16 cellular contexts compared by ENCODE assay signal in the genomic region with DNA sequence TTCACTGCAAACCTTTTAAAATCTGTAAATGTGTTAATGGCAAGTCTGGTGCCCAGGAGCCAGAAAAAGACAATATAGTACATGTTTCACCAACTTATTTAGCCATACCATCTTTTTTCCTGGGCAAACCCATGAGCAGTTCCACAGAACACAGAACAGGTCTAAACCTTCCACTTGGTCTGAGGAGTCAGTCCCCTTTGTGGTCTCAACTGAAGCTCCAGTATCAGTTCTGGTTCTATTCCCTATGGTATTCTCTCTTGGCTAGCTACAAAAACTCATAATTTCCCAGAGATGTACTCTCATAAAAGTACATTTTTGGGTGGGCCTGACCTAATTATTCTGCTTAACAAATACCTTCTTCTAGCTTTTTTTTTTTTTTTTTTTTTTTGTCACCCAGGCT. TPM values are rescaled to one million over a fixed set of nuclear protein-coding genes. Genes with fewer than 3 reads are reported as not detected.
DNase-seq lines count a peak whose midpoint lies in the region; ATAC-seq and TF ChIP-seq lines count a peak whose summit lies in the region.
"Had no signal": no experiment of that assay in that cellular context is flagged by ENCODE, and none has a peak within 500 bp of the region (broad histone marks: within the 10 kb centered on the region; RNA-seq: fewer than 3 reads in every experiment).

No MANE protein-coding gene starts in this region.

- no peaks in the 10 kb centered on the region for H3K9me3 ChIP-seq in CD8-positive, alpha-beta memory T cell (ENCODE audit: low read length)
- peaks cover 7% of the 10 kb centered on the region for H3K9me3 ChIP-seq in neutrophil

- H3K9me3 Mint-ChIP-seq in activated T-cell treated with anti-CD3 and anti-CD28 coated beads, Interleukin-2, amount 50 U/mL, for 24 hours, result peaks cover 5% of the 10 kb centered on the region
- peaks cover 0 to 2% (median 0%) of the 10 kb centered on the region in 5 donors for H3K9me3 Mint-ChIP-seq in CD8-positive, alpha-beta memory T cell
- H3K9me3 Mint-ChIP-seq in activated naive CD8-positive, alpha-beta T cell treated with anti-CD3 and anti-CD28 coated beads, Interleukin-2, amount 10 ng/mL, durations not matched to agents 7 days and 5 days, result peaks cover 2% of the 10 kb centered on the region

- peak overlapping the region; percentile 79 for H3K27ac Mint-ChIP-seq in activated T-cell treated with anti-CD3 and anti-CD28 coated beads, Interleukin-2, amount 50 U/mL, for 24 hours
- peak overlapping the region; percentile 3 to 82 (median 62) for H3K27ac Mint-ChIP-seq in CD8-positive, alpha-beta memory T cell
- peak overlapping the region; percentile 71 for H3K27ac Mint-ChIP-seq in activated naive CD8-positive, alpha-beta T cell treated with anti-CD3 and anti-CD28 coated beads, Interleukin-2, amount 10 ng/mL, durations not matched to agents 7 days and 5 days

- peaks cover 97% of the 10 kb centered on the region for H3K36me3 Mint-ChIP-seq in activated T-cell treated with anti-CD3 and anti-CD28 coated beads, Interleukin-2, amount 50 U/mL, for 24 hours (ENCODE audit: low read depth)
- peaks cover 34 to 88% (median 55%) of the 10 kb centered on the region in 3 donors for H3K36me3 Mint-ChIP-seq in CD8-positive, alpha-beta memory T cell
- peaks cover 72% of the 10 kb centered on the region for H3K36me3 Mint-ChIP-seq in activated naive CD8-positive, alpha-beta T cell treated with anti-CD3 and anti-CD28 coated beads, Interleukin-2, amount 10 ng/mL, durations not matched to agents 7 days and 5 days

- DNase-seq in activated T-cell treated with anti-CD3 and anti-CD28 coated beads, Interleukin-2, amount 50 U/mL, for 24 hours, result no peak
- DNase-seq in activated T-cell treated with anti-CD3 and anti-CD28 coated beads, Interleukin-2, amount 50 U/mL, for 48 hours, result no peak
- DNase-seq in CD8-positive, alpha-beta memory T cell, result no peak
- DNase-seq in activated naive CD8-positive, alpha-beta T cell treated with anti-CD3 and anti-CD28 coated beads, Interleukin-2, amount 10 ng/mL, durations not matched to agents 7 days and 5 days, result no peak
- DNase-seq in left lobe of liver (ENCODE audit: low spot score) (no peak), iPS-NIHi7 (ENCODE audit: extremely low spot score) (no peak), NCI-H187 (lab: John Stamatoyannopoulos, UW) (no peak)
- DNase-seq: DMS79 treated with DMSO at 0.1 percent for 48 hours, MV-4-11, NCI-H1417 treated with DMSO at 0.1 percent for 48 hours, NCI-H2029 treated with DMSO at 0.1 percent for 48 hours, NCI-H524 had no signal

- CTCF ChIA-PET in CD8-positive, alpha-beta memory T cell (lab: Charles Lee), result interaction anchor here (0.7 to 2.0 kb wide), 5 partner anchors 18 to 80 kb away, joined by 3 to 5 read pairs (median 4); partner anchors contain the start of gene STK17B

- peaks cover 72% of the 10 kb centered on the region for H3K4me1 Mint-ChIP-seq in activated T-cell treated with anti-CD3 and anti-CD28 coated beads, Interleukin-2, amount 50 U/mL, for 24 hours (ENCODE audit: low read depth)
- peaks cover 45 to 77% (median 73%) of the 10 kb centered on the region in 3 donors for H3K4me1 Mint-ChIP-seq in CD8-positive, alpha-beta memory T cell
- H3K4me1 Mint-ChIP-seq in activated naive CD8-positive, alpha-beta T cell treated with anti-CD3 and anti-CD28 coated beads, Interleukin-2, amount 10 ng/mL, durations not matched to agents 7 days and 5 days, result peaks cover 61% of the 10 kb centered on the region

- H3K36me3 ChIP-seq in CD8-positive, alpha-beta memory T cell (ENCODE audit: insufficient read depth, low read length), result peaks cover 55% of the 10 kb centered on the region
- H3K36me3 ChIP-seq in neutrophil, result peaks cover 100% of the 10 kb centered on the region

- no peaks in the 10 kb centered on the region for H3K27me3 ChIP-seq in CD8-positive, alpha-beta memory T cell (ENCODE audit: insufficient read depth, low read length, poor library complexity, severe bottlenecking)
- H3K27me3 ChIP-seq in neutrophil, result no peaks in the 10 kb centered on the region

- ATAC-seq in activated naive CD8-positive, alpha-beta T cell treated with anti-CD3 and anti-CD28 coated beads, Interleukin-2, amount 10 ng/mL, durations not matched to agents 7 days and 5 days (ENCODE audit: low read depth), result no peak
- no peak for ATAC-seq in left lobe of liver
- ATAC-seq: HCT116 had no signal

- POLR2A ChIA-PET in CD8-positive, alpha-beta memory T cell (lab: Charles Lee), result interaction anchor here (0.6 to 0.8 kb wide), 4 partner anchors 18 to 76 kb away, joined by 3 to 12 read pairs (median 8); no protein-coding TSS in a partner anchor
- POLR2A ChIA-PET in activated naive CD8-positive, alpha-beta T cell treated with anti-CD3 and anti-CD28 coated beads, Interleukin-2, amount 10 ng/mL, durations not matched to agents 7 days and 5 days (lab: Charles Lee), result interaction anchor here (0.7 to 3.1 kb wide), 7 partner anchors 10 to 152 kb away, joined by 3 to 25 read pairs (median 5); partner anchors contain the start of gene STK17B

- H3K4me3 Mint-ChIP-seq in activated T-cell treated with anti-CD3 and anti-CD28 coated beads, Interleukin-2, amount 50 U/mL, for 24 hours, result no peak overlapping the region
- no peak overlapping the region for H3K4me3 Mint-ChIP-seq in CD8-positive, alpha-beta memory T cell
- H3K4me3 Mint-ChIP-seq in activated naive CD8-positive, alpha-beta T cell treated with anti-CD3 and anti-CD28 coated beads, Interleukin-2, amount 10 ng/mL, durations not matched to agents 7 days and 5 days, result peak overlapping the region; percentile 42
- H3K4me3 Mint-ChIP-seq: IgD-negative memory B cell had no signal

- H3K27me3 Mint-ChIP-seq in activated T-cell treated with anti-CD3 and anti-CD28 coated beads, Interleukin-2, amount 50 U/mL, for 24 hours, result no peaks in the 10 kb centered on the region
- H3K27me3 Mint-ChIP-seq in CD8-positive, alpha-beta memory T cell, result no peaks in the 10 kb centered on the region
- H3K27me3 Mint-ChIP-seq in activated naive CD8-positive, alpha-beta T cell treated with anti-CD3 and anti-CD28 coated beads, Interleukin-2, amount 10 ng/mL, durations not matched to agents 7 days and 5 days, result no peaks in the 10 kb centered on the region
- H3K27me3 Mint-ChIP-seq: IgD-negative memory B cell had no signal

- peaks cover 39% of the 10 kb centered on the region for H3K4me1 ChIP-seq in CD8-positive, alpha-beta memory T cell (ENCODE audit: insufficient read depth, low read length)
- no peaks in the 10 kb centered on the region for H3K4me1 ChIP-seq in neutrophil (ENCODE audit: control insufficient read depth in 1 of 2, insufficient read depth in 1 of 2, low read depth in 1 of 2, low read length in 1 of 2)

- no peak for TF ChIP-seq CTCF in neutrophil (IDR thresholded peaks at IDR 0.05)

- no peak overlapping the region for H3K4me3 ChIP-seq in CD8-positive, alpha-beta memory T cell (ENCODE audit: low read length)
- no peak overlapping the region for H3K4me3 ChIP-seq in neutrophil (ENCODE audit: low read depth in 1 of 2, low read length in 1 of 2)

- no peak overlapping the region for H3K27ac ChIP-seq in CD8-positive, alpha-beta memory T cell (ENCODE audit: low read depth, low read length)
- peak overlapping the region; percentile 37 for H3K27ac ChIP-seq in neutrophil
- H3K27ac ChIP-seq: C4-2B had no signal

RNA-seq across cellular contexts. Expression of gene STK17B, which starts 31.2 kb away (rescaled TPM):
- 100 to 1,000 TPM; 121 to 130 TPM for total RNA-seq in CD8-positive, alpha-beta memory T cell
- polyA plus RNA-seq in CD8-positive, alpha-beta memory T cell, result 54.6 TPM
- total RNA-seq in activated naive CD8-positive, alpha-beta T cell treated with anti-CD3 and anti-CD28 coated beads, Interleukin-2, amount 10 ng/mL, durations not matched to agents 7 days and 5 days, result 100 to 1,000 TPM; 476 to 483 TPM
- 1.5 TPM for total RNA-seq in left lobe of liver

Comparison
In these comparisons a context has a peak if more than half of its experiments do, and no peak if none do; other contexts are left out.
1. RNA of gene STK17B, which starts 31.2 kb away (total RNA-seq): 476 to 483 TPM in activated naive CD8-positive, alpha-beta T cell treated with anti-CD3 and anti-CD28 coated beads, Interleukin-2, amount 10 ng/mL, durations not matched to agents 7 days and 5 days and 121 to 130 TPM in CD8-positive, alpha-beta memory T cell; 1.5 TPM in left lobe of liver (single experiment); every median in the first group is over 10 times any median in the second.
2. Peak in every context shown above with its lines, with median percentiles within 50 percentile points of each other: H3K27ac Mint-ChIP-seq.